ENCODE assay signal across 1 cellular context in the genomic region with DNA sequence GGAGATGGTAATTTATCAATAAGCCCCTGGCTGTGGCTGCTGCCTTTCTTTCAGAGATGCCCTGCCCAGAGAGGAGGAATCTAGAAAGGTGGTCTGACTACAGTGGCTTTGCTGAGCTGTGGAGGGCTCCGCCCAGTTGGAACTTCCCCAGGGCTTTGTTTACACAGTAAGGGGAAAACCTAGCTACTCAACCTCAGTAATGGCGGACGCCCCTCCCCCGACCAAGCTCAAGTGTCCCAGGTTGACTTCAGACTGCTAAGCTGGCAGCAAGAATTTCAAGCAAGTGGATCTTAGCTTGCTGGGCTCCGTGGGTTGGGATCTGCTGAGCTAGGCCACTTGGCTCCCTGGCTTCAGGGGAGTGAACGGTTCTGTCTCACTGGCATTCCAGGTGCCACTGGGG.
TF ChIP-seq lines count a peak whose summit lies in the region.

No MANE protein-coding gene starts in this region.

TF ChIP-seq in HepG2, 621 proteins besides CTCF, POLR2A, EP300 and RAD21 (continued from another document):
- TF ChIP-seq, protein P1, sequence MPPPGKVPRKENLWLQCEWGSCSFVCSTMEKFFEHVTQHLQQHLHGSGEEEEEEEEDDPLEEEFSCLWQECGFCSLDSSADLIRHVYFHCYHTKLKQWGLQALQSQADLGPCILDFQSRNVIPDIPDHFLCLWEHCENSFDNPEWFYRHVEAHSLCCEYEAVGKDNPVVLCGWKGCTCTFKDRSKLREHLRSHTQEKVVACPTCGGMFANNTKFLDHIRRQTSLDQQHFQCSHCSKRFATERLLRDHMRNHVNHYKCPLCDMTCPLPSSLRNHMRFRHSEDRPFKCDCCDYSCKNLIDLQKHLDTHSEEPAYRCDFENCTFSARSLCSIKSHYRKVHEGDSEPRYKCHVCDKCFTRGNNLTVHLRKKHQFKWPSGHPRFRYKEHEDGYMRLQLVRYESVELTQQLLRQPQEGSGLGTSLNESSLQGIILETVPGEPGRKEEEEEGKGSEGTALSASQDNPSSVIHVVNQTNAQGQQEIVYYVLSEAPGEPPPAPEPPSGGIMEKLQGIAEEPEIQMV (CRISPR knock-in tag; IDR thresholded peaks at IDR 0.05; ENCODE audit: low read depth) = no peak
- TF ChIP-seq ZNF672 (CRISPR knock-in tag; IDR thresholded peaks at IDR 0.05) (no peak), ZNF230 (CRISPR knock-in tag; IDR thresholded peaks at IDR 0.05) (no peak), IKZF1 (IDR thresholded peaks at IDR 0.05) (no peak), MED8 (CRISPR knock-in tag; IDR thresholded peaks at IDR 0.05; ENCODE audit: insufficient replicate concordance) (no peak), TSC22D2 (CRISPR knock-in tag; IDR thresholded peaks at IDR 0.05; ENCODE audit: borderline replicate concordance) (no peak), ZFP82 (CRISPR knock-in tag; IDR thresholded peaks at IDR 0.05; ENCODE audit: borderline replicate concordance) (no peak), RBM22 (optimal IDR thresholded peaks at IDR 0.05; ENCODE audit: low read length) (no peak), FOXC1 (CRISPR knock-in tag; IDR thresholded peaks at IDR 0.05; ENCODE audit: borderline replicate concordance) (no peak), SIX4 (CRISPR knock-in tag; IDR thresholded peaks at IDR 0.05) (no peak), NFE2L2 (IDR thresholded peaks at IDR 0.05; ENCODE audit: low read length) (no peak), SATB2 (CRISPR knock-in tag; IDR thresholded peaks at IDR 0.05) (no peak)
- TF ChIP-seq, protein P2, sequence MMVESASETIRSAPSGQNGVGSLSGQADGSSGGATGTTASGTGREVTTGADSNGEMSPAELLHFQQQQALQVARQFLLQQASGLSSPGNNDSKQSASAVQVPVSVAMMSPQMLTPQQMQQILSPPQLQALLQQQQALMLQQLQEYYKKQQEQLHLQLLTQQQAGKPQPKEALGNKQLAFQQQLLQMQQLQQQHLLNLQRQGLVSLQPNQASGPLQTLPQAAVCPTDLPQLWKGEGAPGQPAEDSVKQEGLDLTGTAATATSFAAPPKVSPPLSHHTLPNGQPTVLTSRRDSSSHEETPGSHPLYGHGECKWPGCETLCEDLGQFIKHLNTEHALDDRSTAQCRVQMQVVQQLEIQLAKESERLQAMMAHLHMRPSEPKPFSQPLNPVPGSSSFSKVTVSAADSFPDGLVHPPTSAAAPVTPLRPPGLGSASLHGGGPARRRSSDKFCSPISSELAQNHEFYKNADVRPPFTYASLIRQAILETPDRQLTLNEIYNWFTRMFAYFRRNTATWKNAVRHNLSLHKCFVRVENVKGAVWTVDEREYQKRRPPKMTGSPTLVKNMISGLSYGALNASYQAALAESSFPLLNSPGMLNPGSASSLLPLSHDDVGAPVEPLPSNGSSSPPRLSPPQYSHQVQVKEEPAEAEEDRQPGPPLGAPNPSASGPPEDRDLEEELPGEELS (CRISPR knock-in tag; IDR thresholded peaks at IDR 0.05) = no peak
- TF ChIP-seq, protein P3, sequence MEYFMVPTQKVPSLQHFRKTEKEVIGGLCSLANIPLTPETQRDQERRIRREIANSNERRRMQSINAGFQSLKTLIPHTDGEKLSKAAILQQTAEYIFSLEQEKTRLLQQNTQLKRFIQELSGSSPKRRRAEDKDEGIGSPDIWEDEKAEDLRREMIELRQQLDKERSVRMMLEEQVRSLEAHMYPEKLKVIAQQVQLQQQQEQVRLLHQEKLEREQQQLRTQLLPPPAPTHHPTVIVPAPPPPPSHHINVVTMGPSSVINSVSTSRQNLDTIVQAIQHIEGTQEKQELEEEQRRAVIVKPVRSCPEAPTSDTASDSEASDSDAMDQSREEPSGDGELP (IDR thresholded peaks at IDR 0.05; ENCODE audit: borderline replicate concordance, low read depth) = no peak
